25 cellular contexts compared by ENCODE assay signal in the genomic region with DNA sequence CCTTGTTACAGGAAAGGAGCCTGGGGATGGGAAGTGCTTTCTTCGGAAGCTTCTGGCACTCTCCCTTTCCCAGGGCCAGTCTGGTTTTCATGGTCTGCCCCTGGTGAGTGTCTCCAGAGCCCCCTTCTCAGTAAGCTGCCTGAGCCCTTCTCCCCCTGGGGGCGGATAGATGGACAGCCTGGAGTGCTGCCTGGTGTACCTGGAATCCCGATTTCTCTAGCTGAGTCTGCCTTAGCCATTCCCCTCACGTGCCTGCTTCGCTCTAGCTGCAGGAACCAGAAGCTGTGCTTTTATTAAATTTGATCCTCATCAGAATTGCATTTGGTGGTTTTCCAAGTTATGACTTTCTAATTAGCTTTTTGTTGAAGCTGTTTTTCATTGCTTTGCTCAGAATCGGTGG.
"Had no signal": no experiment of that assay in that cellular context is flagged by ENCODE, and none has a peak within 500 bp of the region (broad histone marks: within the 10 kb centered on the region; RNA-seq: fewer than 3 reads in every experiment).

No MANE protein-coding gene starts in this region.

- H3K9me3 Mint-ChIP-seq: activated B cell treated with CpG ODN at 0.5 μM for 24 hours; activated CD4-positive, alpha-beta T cell treated with anti-CD3 and anti-CD28 coated beads, Interleukin-2, amount 10 ng/mL, durations not matched to agents 24 days and 14 days; activated naive CD4-positive, alpha-beta T cell treated with anti-CD3 and anti-CD28 coated beads, Interleukin-2, amount 10 ng/mL, durations not matched to agents 7 days and 5 days; activated naive CD8-positive, alpha-beta T cell treated with anti-CD3 and anti-CD28 coated beads for 36 hours; activated T-helper 17 cell treated with anti-CD3 and anti-CD28 coated beads, Interleukin-2, amount 50 U/mL, for 72 hours; T-cell had no signal

- H3K4me1 Mint-ChIP-seq: activated B cell treated with CpG ODN at 0.5 μM for 24 hours; activated CD4-positive, alpha-beta T cell treated with anti-CD3 and anti-CD28 coated beads, Interleukin-2, amount 10 ng/mL, durations not matched to agents 24 days and 14 days; activated naive CD4-positive, alpha-beta T cell treated with anti-CD3 and anti-CD28 coated beads, Interleukin-2, amount 10 ng/mL, durations not matched to agents 7 days and 5 days; activated T-helper 17 cell treated with anti-CD3 and anti-CD28 coated beads, Interleukin-2, amount 50 U/mL, for 72 hours had no signal

- H3K4me2 ChIP-seq: KMS-11 had no signal

- H3K27ac Mint-ChIP-seq: activated B cell treated with CpG ODN at 0.5 μM for 24 hours; activated CD4-positive, alpha-beta T cell treated with anti-CD3 and anti-CD28 coated beads, Interleukin-2, amount 10 ng/mL, durations not matched to agents 24 days and 14 days; activated naive CD4-positive, alpha-beta T cell treated with anti-CD3 and anti-CD28 coated beads, Interleukin-2, amount 10 ng/mL, durations not matched to agents 7 days and 5 days; activated naive CD8-positive, alpha-beta T cell treated with anti-CD3 and anti-CD28 coated beads for 36 hours; activated T-helper 17 cell treated with anti-CD3 and anti-CD28 coated beads, Interleukin-2, amount 50 U/mL, for 72 hours; T-cell had no signal

- H3K4me3 ChIP-seq: SJSA1 had no signal

- DNase-seq: activated B cell treated with CpG ODN at 0.5 μM for 24 hours; activated CD4-positive, alpha-beta T cell treated with anti-CD3 and anti-CD28 coated beads for 1 hour; activated CD4-positive, alpha-beta T cell treated with anti-CD3 and anti-CD28 coated beads, Interleukin-2, amount 10 ng/mL, durations not matched to agents 24 days and 14 days; activated CD4-positive, alpha-beta T cell treated with anti-CD3 and anti-CD28 coated beads, Interleukin-2, amount 50 U/mL, for 48 hours; activated gamma-delta T cell treated with Interleukin-2 at 50 U/mL for 16 hours; activated naive CD4-positive, alpha-beta T cell treated with anti-CD3 and anti-CD28 coated beads, Interleukin-2, amount 10 ng/mL, durations not matched to agents 7 days and 5 days; activated naive CD8-positive, alpha-beta T cell treated with anti-CD3 and anti-CD28 coated beads for 36 hours; activated T-cell treated with anti-CD3 and anti-CD28 coated beads for 4 hours; activated T-cell treated with anti-CD3 and anti-CD28 coated beads, Interleukin-2, amount 50 U/mL, for 48 hours; cerebellar nuclear complex; NCI-H1092; NCI-H2029; NCI-H2107; NCI-H345; NCI-H510A; NCI-H526 treated with DMSO at 0.1 percent for 48 hours; NCI-H82; SHP77; T-cell; T-helper 2 cell; T1000 had no signal

- H3K36me3 Mint-ChIP-seq: activated naive CD4-positive, alpha-beta T cell treated with anti-CD3 and anti-CD28 coated beads, Interleukin-2, amount 10 ng/mL, durations not matched to agents 7 days and 5 days; activated naive CD8-positive, alpha-beta T cell treated with anti-CD3 and anti-CD28 coated beads for 36 hours; T-cell had no signal

- H3K27ac ChIP-seq: KMS-11, RWPE1, SJSA1 had no signal

- H3K4me3 Mint-ChIP-seq: activated B cell treated with CpG ODN at 0.5 μM for 24 hours; activated CD4-positive, alpha-beta T cell treated with anti-CD3 and anti-CD28 coated beads, Interleukin-2, amount 10 ng/mL, durations not matched to agents 24 days and 14 days; activated naive CD4-positive, alpha-beta T cell treated with anti-CD3 and anti-CD28 coated beads, Interleukin-2, amount 10 ng/mL, durations not matched to agents 7 days and 5 days; activated naive CD8-positive, alpha-beta T cell treated with anti-CD3 and anti-CD28 coated beads for 36 hours; activated T-helper 17 cell treated with anti-CD3 and anti-CD28 coated beads, Interleukin-2, amount 50 U/mL, for 72 hours; T-cell had no signal

- H3K9me3 ChIP-seq: SJSA1 had no signal

- H3K27me3 ChIP-seq: SJSA1 had no signal

- ATAC-seq: activated T-helper 17 cell treated with anti-CD3 and anti-CD28 coated beads, Interleukin-2, amount 50 U/mL, for 72 hours; T-cell had no signal

- H3K9ac ChIP-seq: KMS-11 had no signal

- H3K36me3 ChIP-seq: SJSA1 had no signal
